ENCODE assay signal across 9 cellular contexts in genomic region chr13:30340367-30341184, GRCh38. TPM values are rescaled to one million over a fixed set of nuclear protein-coding genes. Genes with fewer than 3 reads are reported as not detected.
DNase-seq lines count a peak whose midpoint lies in the region; ATAC-seq and TF ChIP-seq lines count a peak whose summit lies in the region.
"Had no signal": no experiment of that assay in that cellular context is flagged by ENCODE, and none has a peak within 500 bp of the region (broad histone marks: within the 10 kb centered on the region; RNA-seq: fewer than 3 reads in every experiment).

No MANE protein-coding gene starts in this region.

- ATAC-seq in HCT116 (no peak), GM21381 (IDR thresholded peaks at IDR 0.05; ENCODE audit: unreplicated experiment) (no peak), HG02870 (IDR thresholded peaks at IDR 0.05; ENCODE audit: unreplicated experiment) (no peak)
- ATAC-seq: stimulated activated naive CD8-positive, alpha-beta T cell treated with anti-CD3 and anti-CD28 coated beads, Interleukin-15, Interleukin-2, amounts not matched to agents 100 U/mL and 50 U/mL, for 24 hours had no signal

- H3K9me3 ChIP-seq in HCT116 (ENCODE audit: control insufficient read depth in 1 of 2, insufficient read depth in 1 of 2, low read depth in 1 of 2, low read length in 2 of 2) (no peaks in the 10 kb centered on the region), spleen (no peaks in the 10 kb centered on the region)

- RAD21 ChIA-PET in HCT116 (lab: Charles Lee; ENCODE audit: low non-redundant PET in 1 of 2, low total read pairs in 2 of 2, uncharacterized antibody in 2 of 2, unreplicated experiment in 2 of 2), result no interaction called here

- peak overlapping the region; percentile 43 for H3K4me2 ChIP-seq in HCT116 (ENCODE audit: low read length)

- no peaks in the 10 kb centered on the region for H3K27me3 ChIP-seq in HCT116 (ENCODE audit: insufficient read depth, low read length)
- H3K27me3 ChIP-seq in spleen (replicated peaks in 1 of 7), result no peaks in the 10 kb centered on the region

- no peak for TF ChIP-seq RAD21 in HCT116 (IDR thresholded peaks at IDR 0.05; ENCODE audit: low read depth)

- no peak for TF ChIP-seq POLR2A in HCT116 (IDR thresholded peaks at IDR 0.05; ENCODE audit: borderline replicate concordance, extremely low read depth, insufficient read depth, insufficient read length)
- TF ChIP-seq POLR2A in spleen (IDR thresholded peaks at IDR 0.05), result no peak

- no peak overlapping the region for H3K4me3 ChIP-seq in HCT116 (replicated peaks in 1 of 2; ENCODE audit: low read depth in 1 of 2, low read length in 2 of 2)
- no peak overlapping the region for H3K4me3 ChIP-seq in astrocyte of the spinal cord (ENCODE audit: low read depth, low read length)
- H3K4me3 ChIP-seq in spleen, result no peak overlapping the region

- no peaks in the 10 kb centered on the region for H3K36me3 ChIP-seq in HCT116 (ENCODE audit: control insufficient read depth in 1 of 2, insufficient read depth in 2 of 2, low read length in 2 of 2)
- peaks cover 0 to 4% (median 0%) of the 10 kb centered on the region in 6 donors for H3K36me3 ChIP-seq in spleen

- 0 out of 2 replicates have a peak overlapping the region, but pooled peaks have one; percentile 6 for H3K9ac ChIP-seq in HCT116 (ENCODE audit: low read length)

- POLR2A ChIA-PET in HCT116 (lab: Charles Lee), result interaction anchor here (1.3 to 1.4 kb wide), 2 partner anchors 10 to 34 kb away, joined by 3 read pairs; partner anchors contain the start of gene KATNAL1

- no peak for TF ChIP-seq CTCF in HCT116 (IDR thresholded peaks at IDR 0.05 in 2 of 3, conservative IDR thresholded peaks at IDR 0.05 in 1 of 3; ENCODE audit: borderline replicate concordance in 1 of 3, insufficient read depth in 1 of 3, low read depth in 2 of 3, low read length in 2 of 3)
- no peak for TF ChIP-seq CTCF in astrocyte of the spinal cord (IDR thresholded peaks at IDR 0.05; ENCODE audit: low read depth, low read length)
- no peak for TF ChIP-seq CTCF in spleen (IDR thresholded peaks at IDR 0.05 in 8 of 11, conservative IDR thresholded peaks at IDR 0.05 in 3 of 11)

- DNase-seq in HCT116 (ENCODE audit: low read depth, low spot score) (peak; percentile 16), astrocyte of the spinal cord (ENCODE audit: low read depth, low spot score) (peak; percentile 80), iris pigment epithelial cell (ENCODE audit: low read depth) (peak; percentile 91), spleen (no peak), NCI-H2171 (lab: John Stamatoyannopoulos, UW) (no peak), NCI-H748 treated with DMSO at 0.1 percent for 48 hours (lab: John Stamatoyannopoulos, UW) (no peak)
- DNase-seq: stimulated activated naive CD8-positive, alpha-beta T cell treated with anti-CD3 and anti-CD28 coated beads, Interleukin-15, Interleukin-2, amounts not matched to agents 100 U/mL and 50 U/mL, for 24 hours had no signal

- H3K27ac ChIP-seq in HCT116 (ENCODE audit: low read depth, low read length) (no peak overlapping the region), spleen (peak overlapping the region in 6 of 8 donors; percentile 10 to 44 (median 36))

- no peaks in the 10 kb centered on the region for H3K9me2 ChIP-seq in HCT116 (ENCODE audit: insufficient read depth)

- peak overlapping the region; percentile 62 for H2AFZ ChIP-seq in HCT116 (ENCODE audit: low read depth, low read length, poor library complexity, severe bottlenecking)

- no peaks in the 10 kb centered on the region for H3K79me2 ChIP-seq in HCT116 (ENCODE audit: insufficient read depth, low read length)

- BruUV-seq in HCT116 (replicated peaks; lab: Mats Ljungman, UMichigan), result no TSS peak

- H4K20me1 ChIP-seq in HCT116 (ENCODE audit: insufficient read depth), result no peaks in the 10 kb centered on the region

- in situ Hi-C loops in astrocyte of the spinal cord (cut with HindIII; ENCODE audit: low sequenced_read_pairs), result no loop called here

- H3K4me1 ChIP-seq in HCT116 (ENCODE audit: control insufficient read depth in 1 of 2, insufficient read depth in 2 of 2, low read length in 2 of 2) (peaks cover 57 to 70% of the 10 kb centered on the region in 2 experiments), spleen (peaks cover 0 to 40% (median 9%) of the 10 kb centered on the region in 6 donors)

- intact Hi-C loops in HCT116 (cut with micrococcal nuclease), result loop anchor here (5.0 to 10.0 kb wide), 3 partner anchors 83 to 464 kb away; no protein-coding TSS in a partner anchor
- intact Hi-C loops in spleen (cut with DNase I; ENCODE audit: low total_unique reads), result no loop called here

- CTCF ChIA-PET in HCT116 (lab: Charles Lee), result interaction anchor here (1.0 kb wide), 1 partner anchor 209 kb away, joined by 3 read pairs; no protein-coding TSS in a partner anchor

- WGBS in spleen, 5 donors, result 62 to 71% (median 66%) methylated on average over 8 to 9 of the region's 9 CpGs

TF ChIP-seq in HCT116, 20 proteins besides CTCF, POLR2A, EP300 and RAD21:
- 0 out of 2 replicates have a peak, but pooled peaks have one; percentile 3 for TF ChIP-seq ZFX (IDR thresholded peaks at IDR 0.05)
- TF ChIP-seq TCF7L2 (IDR thresholded peaks at IDR 0.05; ENCODE audit: borderline replicate concordance, extremely low read depth, insufficient read depth, insufficient read length), result no peak
- no peak for TF ChIP-seq EZH2 (IDR thresholded peaks at IDR 0.05)
- TF ChIP-seq CEBPB (IDR thresholded peaks at IDR 0.05; ENCODE audit: low read depth), result peak; percentile 55; the same call in 1 of the 2 replicates
- TF ChIP-seq YY1 (IDR thresholded peaks at IDR 0.05; ENCODE audit: extremely low read depth, insufficient replicate concordance, low read depth, low read length), result peak; percentile 10
- peak; percentile 27; the same call in 1 of the 2 replicates for TF ChIP-seq FOSL1 (IDR thresholded peaks at IDR 0.05; ENCODE audit: low read depth)
- TF ChIP-seq ATF3 (IDR thresholded peaks at IDR 0.05), result 0 out of 2 replicates have a peak, but pooled peaks have one; percentile 33
- TF ChIP-seq JUND (IDR thresholded peaks at IDR 0.05), result peak; percentile 24; the same call in 1 of the 2 replicates

RNA-seq across cellular contexts. Expression of gene KATNAL1, which starts 33.2 kb away (rescaled TPM):
- total RNA-seq in HCT116 (2021; ENCODE audit: unreplicated experiment) (17.3 TPM), spleen (10 to 100 TPM in 5 of 7 donors, 1 to 10 TPM in 2; 7.1 to 17.6 (median 11.1) TPM)
- polyA plus RNA-seq in HCT116 (2012), result 3.1 and 3.4 TPM in 2 replicates
- polyA plus RNA-seq in spleen, result 1 to 10 TPM in 2 of 3 donors, under 1 TPM in 1; 0.78 to 2.0 (median 1.9) TPM

Comparison
In these comparisons a context has a peak if more than half of its experiments do, and no peak if none do; other contexts are left out.
1. DNase-seq: peak in HCT116 (single experiment), astrocyte of the spinal cord (single experiment) and iris pigment epithelial cell (single experiment); none in spleen (single experiment), NCI-H2171 (single experiment) and NCI-H748 treated with DMSO at 0.1 percent for 48 hours (single experiment).